ENCODE assay signal across 15 cellular contexts in genomic region chr13:29885967-29886366, GRCh38.
"Had no signal": no experiment of that assay in that cellular context is flagged by ENCODE, and none has a peak within 500 bp of the region (broad histone marks: within the 10 kb centered on the region; RNA-seq: fewer than 3 reads in every experiment).

No MANE protein-coding gene starts in this region.

- H3K4me3 Mint-ChIP-seq: activated naive CD4-positive, alpha-beta T cell treated with anti-CD3 and anti-CD28 coated beads, Interleukin-2, amount 50 U/mL, for 24 hours; endodermal cell; mesothelial cell of epicardium; natural killer cell treated with Interleukin-12 subunit alpha and Interleukin-12 subunit beta and Interleukin-15 and Interleukin-18, amount 100 ng/mL, for 72 hours had no signal

- H3K4me1 ChIP-seq: stomach had no signal

- H3K36me3 Mint-ChIP-seq: activated naive CD4-positive, alpha-beta T cell treated with anti-CD3 and anti-CD28 coated beads, Interleukin-2, amount 50 U/mL, for 24 hours; mesothelial cell of epicardium; natural killer cell treated with Interleukin-12 subunit alpha and Interleukin-12 subunit beta and Interleukin-15 and Interleukin-18, amount 100 ng/mL, for 72 hours had no signal

- H3K27ac ChIP-seq: stomach, WERI-Rb-1 had no signal

- H3K36me3 ChIP-seq: stomach, WERI-Rb-1 had no signal

- H3K27ac Mint-ChIP-seq: activated naive CD4-positive, alpha-beta T cell treated with anti-CD3 and anti-CD28 coated beads, Interleukin-2, amount 50 U/mL, for 24 hours; endodermal cell; mesothelial cell of epicardium; natural killer cell treated with Interleukin-12 subunit alpha and Interleukin-12 subunit beta and Interleukin-15 and Interleukin-18, amount 100 ng/mL, for 72 hours had no signal

- H3K27me3 Mint-ChIP-seq: activated naive CD4-positive, alpha-beta T cell treated with anti-CD3 and anti-CD28 coated beads, Interleukin-2, amount 50 U/mL, for 24 hours had no signal

- H3K4me1 Mint-ChIP-seq: activated naive CD4-positive, alpha-beta T cell treated with anti-CD3 and anti-CD28 coated beads, Interleukin-2, amount 50 U/mL, for 24 hours had no signal

- H3K9me3 Mint-ChIP-seq: activated naive CD4-positive, alpha-beta T cell treated with anti-CD3 and anti-CD28 coated beads, Interleukin-2, amount 50 U/mL, for 24 hours; endodermal cell; mesothelial cell of epicardium; natural killer cell treated with Interleukin-12 subunit alpha and Interleukin-12 subunit beta and Interleukin-15 and Interleukin-18, amount 100 ng/mL, for 72 hours had no signal

- ATAC-seq: left lobe of liver; natural killer cell treated with Interleukin-12 subunit alpha and Interleukin-12 subunit beta and Interleukin-15 and Interleukin-18, amount 100 ng/mL, for 72 hours had no signal

- H3K4me3 ChIP-seq: stomach had no signal

- DNase-seq: activated gamma-delta T cell, amygdala, dorsolateral prefrontal cortex, endodermal cell, kidney, occipital lobe, posterior cingulate gyrus, retina, stomach, trophoblast cell, WERI-Rb-1 had no signal

- H3K9me3 ChIP-seq: stomach had no signal

- H3K27me3 ChIP-seq: dorsolateral prefrontal cortex, stomach had no signal
